Comparison of ENCODE assay signal across 1 cellular context in the genomic region with DNA sequence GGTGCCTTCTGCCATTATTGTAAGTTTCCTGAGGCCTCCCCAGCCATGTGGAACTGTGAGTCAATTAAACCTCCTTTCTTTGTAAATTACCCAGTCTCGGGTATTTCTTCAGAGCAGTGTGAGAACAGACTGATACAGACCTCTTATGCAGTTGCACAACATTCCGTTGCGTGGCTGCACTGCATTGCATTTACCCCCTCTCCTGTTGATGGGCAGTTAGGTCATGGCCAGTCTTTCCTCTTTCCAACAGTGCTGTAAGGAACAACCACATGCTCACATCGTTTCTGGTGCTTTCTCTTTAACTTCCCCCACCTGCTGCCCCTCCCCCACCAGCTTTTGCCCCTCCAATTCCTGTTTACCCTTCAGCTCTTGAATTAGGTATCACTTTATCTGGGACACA.
TF ChIP-seq lines count a peak whose summit lies in the region.

No MANE protein-coding gene starts in this region.

TF ChIP-seq in IMR-90, 13 proteins besides CTCF, POLR2A, EP300 and RAD21:
- TF ChIP-seq MXI1 (IDR thresholded peaks at IDR 0.05; ENCODE audit: borderline replicate concordance, low read depth, low read length) (no peak), CEBPB (IDR thresholded peaks at IDR 0.05; ENCODE audit: low read depth, low read length) (peak; percentile 94), FOS (IDR thresholded peaks at IDR 0.05; ENCODE audit: low read depth, low read length) (no peak)
